8 cellular contexts compared by ENCODE assay signal in genomic region chr11:119421941-119422504, GRCh38. TPM values are rescaled to one million over a fixed set of nuclear protein-coding genes. Genes with fewer than 3 reads are reported as not detected.
DNase-seq lines count a peak whose midpoint lies in the region; ATAC-seq, FAIRE-seq and TF ChIP-seq lines count a peak whose summit lies in the region.

No MANE protein-coding gene starts in this region.

- intact Hi-C loops in posterior vena cava (cut with DNase I): no loop called here

- CTCF ChIA-PET in RWPE1 (lab: Yijun Ruan, JAX): interaction anchor here (0.6 to 0.7 kb wide), 2 partner anchors 66 to 113 kb away, joined by 3 to 4 read pairs; no protein-coding TSS in a partner anchor

- DNase-seq in GM12892 (ENCODE audit: insufficient read length) (no peak), RWPE2 (ENCODE audit: low spot score) (no peak), fibroblast of villous mesenchyme (ENCODE audit: low read depth) (peak; percentile 34), pons (ENCODE audit: low spot score) (peak; percentile 28), RWPE1 (ENCODE audit: low spot score) (no peak), posterior vena cava (ENCODE audit: low spot score) (no peak), MM.1S (no peak)

- no peaks in the 10 kb centered on the region for H3K9me2 ChIP-seq in MM.1S (replicated peaks; ENCODE audit: insufficient read depth, low read length)

- H2AFZ ChIP-seq in MM.1S (ENCODE audit: low read length): no peak overlapping the region

- POLR2A ChIA-PET in RWPE1 (lab: Yijun Ruan, JAX; ENCODE audit: low non-redundant PET): no interaction called here

- H3F3A ChIP-seq in MM.1S (ENCODE audit: insufficient read depth, low read length): no peaks in the 10 kb centered on the region

- no peak for TF ChIP-seq POLR2A in GM12892 (IDR thresholded peaks at IDR 0.05; ENCODE audit: low read depth, low read length)

- H3K27me3 ChIP-seq in RWPE2 (ENCODE audit: insufficient read depth, poor library complexity, severe bottlenecking) (peaks cover 31% of the 10 kb centered on the region), MM.1S (replicated peaks; ENCODE audit: insufficient read depth, low read length) (peaks cover 34% of the 10 kb centered on the region)

- ATAC-seq in RWPE2 (ENCODE audit: low read depth) (peak; percentile 28; the same call in 1 of the 3 replicates), GM19351 (IDR thresholded peaks at IDR 0.05; ENCODE audit: unreplicated experiment) (no peak)

- no peak overlapping the region for H3K4me2 ChIP-seq in MM.1S (ENCODE audit: low read depth, low read length)

- H3K27ac ChIP-seq in RWPE2 (ENCODE audit: poor library complexity, severe bottlenecking) (no peak overlapping the region), RWPE1 (no peak overlapping the region), MM.1S (ENCODE audit: low read length) (no peak overlapping the region)

- FAIRE-seq in GM12892 (lab: Jason Lieb, UNC): peak; percentile 91

- H3K9me3 ChIP-seq in RWPE2 (ENCODE audit: severe bottlenecking): no peaks in the 10 kb centered on the region
- no peaks in the 10 kb centered on the region for H3K9me3 ChIP-seq in MM.1S (replicated peaks; ENCODE audit: insufficient read depth, low read length)

- H3K4me3 ChIP-seq in RWPE2 (ENCODE audit: severe bottlenecking) (peak overlapping the region; percentile 7), fibroblast of villous mesenchyme (ENCODE audit: low read depth, low read length) (peak overlapping the region; percentile 77), MM.1S (ENCODE audit: low read length) (no peak overlapping the region)

- H3K36me3 ChIP-seq in RWPE2 (ENCODE audit: low read depth) (no peaks in the 10 kb centered on the region), MM.1S (replicated peaks; ENCODE audit: insufficient read depth, low read length) (no peaks in the 10 kb centered on the region)

- TF ChIP-seq CTCF in RWPE2 (IDR thresholded peaks at IDR 0.05; ENCODE audit: poor library complexity, severe bottlenecking) (no peak), fibroblast of villous mesenchyme (IDR thresholded peaks at IDR 0.05; ENCODE audit: insufficient read depth, low read depth, low read length) (no peak), RWPE1 (conservative IDR thresholded peaks at IDR 0.05; ENCODE audit: low read depth) (no peak), MM.1S (IDR thresholded peaks at IDR 0.05; ENCODE audit: low read length) (no peak)

- H3K4me1 ChIP-seq in RWPE2 (ENCODE audit: insufficient read depth, poor library complexity, severe bottlenecking) (no peaks in the 10 kb centered on the region), MM.1S (ENCODE audit: low read length) (no peaks in the 10 kb centered on the region)

- no peak overlapping the region for H3K9ac ChIP-seq in MM.1S (ENCODE audit: low read length)

- no peaks in the 10 kb centered on the region for H3K79me2 ChIP-seq in MM.1S (ENCODE audit: low read length)

- no peaks in the 10 kb centered on the region for H4K20me1 ChIP-seq in MM.1S (ENCODE audit: insufficient read depth, low read length)

RNA-seq across cellular contexts. Expression of gene THY1, which starts 0.9 kb away (rescaled TPM):
- 18.3 TPM for polyA plus RNA-seq in GM12892 (2012; ENCODE audit: missing spikeins)
- 194 and 284 TPM in 2 replicates for total RNA-seq in fibroblast of villous mesenchyme
- 100 to 1,000 TPM in 1 of 2 donors, 10 to 100 TPM in 1; 35.0 to 151 TPM for total RNA-seq in posterior vena cava

RNA-seq across cellular contexts. Expression of gene USP2, which starts 40.5 kb away (rescaled TPM):
- polyA plus RNA-seq in GM12892 (2012; ENCODE audit: missing spikeins): 1.4 TPM
- total RNA-seq in fibroblast of villous mesenchyme (under 0.01 and 0.43 TPM in 2 replicates), posterior vena cava (10 to 100 TPM; 10.4 to 17.3 TPM)

Comparison
In these comparisons a context has a peak if more than half of its experiments do, and no peak if none do; other contexts are left out.
1. DNase-seq: peak in fibroblast of villous mesenchyme (single experiment) and pons (single experiment); none in GM12892 (single experiment), RWPE2 (single experiment), RWPE1 (single experiment), posterior vena cava (single experiment) and MM.1S (single experiment).